18 cellular contexts compared by ENCODE assay signal in the genomic region with DNA sequence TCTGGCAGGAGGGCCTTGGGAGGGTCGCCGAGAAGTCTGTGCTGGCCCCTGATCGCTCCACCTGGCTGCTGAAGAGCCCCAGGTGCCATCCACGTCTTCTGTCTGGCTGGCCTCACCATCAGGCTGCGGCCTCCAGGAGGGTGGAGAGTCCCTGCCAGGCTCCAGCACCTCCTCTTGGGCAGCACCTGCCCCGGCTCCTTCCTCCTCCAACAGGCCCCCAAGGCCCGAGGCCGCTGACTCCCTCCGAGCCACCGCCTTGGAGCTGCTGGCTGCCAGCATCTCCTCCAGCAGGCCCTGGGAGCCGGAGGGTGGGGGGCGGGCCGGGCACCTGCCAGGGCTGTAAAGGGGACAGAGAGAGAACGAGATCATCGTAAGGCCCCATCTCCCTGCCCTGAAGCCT. TPM values are rescaled to one million over a fixed set of nuclear protein-coding genes. Genes with fewer than 3 reads are reported as not detected.
DNase-seq lines count a peak whose midpoint lies in the region; FAIRE-seq and TF ChIP-seq lines count a peak whose summit lies in the region.
"Had no signal": no experiment of that assay in that cellular context is flagged by ENCODE, and none has a peak within 500 bp of the region (broad histone marks: within the 10 kb centered on the region; RNA-seq: fewer than 3 reads in every experiment).

No MANE protein-coding gene starts in this region.

- H2BK5ac ChIP-seq in trophoblast cell (ENCODE audit: low read depth, low read length, poor library complexity) = no peak overlapping the region

- H3K4me3 ChIP-seq in H7 (ENCODE audit: insufficient read depth, low read depth, low read length) = no peak overlapping the region
- H3K4me3 ChIP-seq in trophoblast cell (ENCODE audit: low read depth, low read length) = no peak overlapping the region
- no peak overlapping the region for H3K4me3 ChIP-seq in small intestine (ENCODE audit: low read depth in 1 of 2, low read length in 2 of 2)
- H3K4me3 ChIP-seq: GM23248 had no signal

- in situ Hi-C loops in GM13976 (cut with MboI; ENCODE audit: low sequenced_read_pairs, unreplicated experiment) = no loop called here

- no peaks in the 10 kb centered on the region for H3K9me3 ChIP-seq in trophoblast cell (ENCODE audit: insufficient read depth, low read depth, low read length)
- H3K9me3 ChIP-seq in small intestine (ENCODE audit: control insufficient read depth, low read depth) = no peaks in the 10 kb centered on the region

- no peak overlapping the region for H2BK120ac ChIP-seq in trophoblast cell (ENCODE audit: insufficient read depth, low read length, poor library complexity)

- H3K9ac ChIP-seq in trophoblast cell (ENCODE audit: low read length) = no peak overlapping the region
- H3K9ac ChIP-seq: GM23248 had no signal

- no peak overlapping the region for H3K4ac ChIP-seq in trophoblast cell (ENCODE audit: low read depth, low read length)

- no peak overlapping the region for H3K23ac ChIP-seq in trophoblast cell (ENCODE audit: low read length)

- H3K4me2 ChIP-seq in trophoblast cell (ENCODE audit: low read length) = no peak overlapping the region

- no peak overlapping the region for H2AFZ ChIP-seq in trophoblast cell (ENCODE audit: insufficient read depth, low read length, poor library complexity)
- H2AFZ ChIP-seq: GM23248 had no signal

- no peaks in the 10 kb centered on the region for H3K27me3 ChIP-seq in H7 (ENCODE audit: control insufficient read depth, insufficient read depth, low read length)
- no peaks in the 10 kb centered on the region for H3K27me3 ChIP-seq in trophoblast cell (ENCODE audit: insufficient read depth, low read length)
- H3K27me3 ChIP-seq in small intestine (ENCODE audit: control insufficient read depth in 2 of 2, insufficient read depth in 2 of 2, low read length in 2 of 2) = no peaks in the 10 kb centered on the region

- H2BK12ac ChIP-seq in trophoblast cell (ENCODE audit: low read length) = peak overlapping the region; percentile 12

- H3K79me2 ChIP-seq in trophoblast cell (ENCODE audit: control insufficient read depth, insufficient read depth, low read length, poor library complexity) = peaks cover 7% of the 10 kb centered on the region

- no peak overlapping the region for H4K91ac ChIP-seq in trophoblast cell (ENCODE audit: low read depth, low read length)

- no peak for FAIRE-seq in small intestine (lab: Jason Lieb, UNC)
- FAIRE-seq: D721Med, GM18507, H54 had no signal

- H3K4me1 ChIP-seq in trophoblast cell (ENCODE audit: control insufficient read depth in 1 of 2, insufficient read depth in 2 of 2, low read length in 2 of 2) (peaks cover 14 to 29% of the 10 kb centered on the region in 2 experiments), small intestine (ENCODE audit: control insufficient read depth in 2 of 2, insufficient read depth in 1 of 2, low read depth in 1 of 2, low read length in 1 of 2) (no peaks in the 10 kb centered on the region)

- no peaks in the 10 kb centered on the region for H3K79me1 ChIP-seq in trophoblast cell (ENCODE audit: low read length)

- H4K8ac ChIP-seq in trophoblast cell (ENCODE audit: low read depth, low read length) = no peak overlapping the region

- no peak for TF ChIP-seq CTCF in GM13976 (IDR thresholded peaks at IDR 0.05; ENCODE audit: borderline replicate concordance, control extremely low read depth, extremely low read depth, insufficient read depth, missing control alignments)

- no peak overlapping the region for H3K18ac ChIP-seq in trophoblast cell (ENCODE audit: low read length)

- H3K27ac ChIP-seq in epithelial cell of prostate (peak overlapping the region; percentile 85), trophoblast cell (ENCODE audit: low read depth, low read length) (no peak overlapping the region), small intestine (ENCODE audit: low read depth in 1 of 2, low read length in 1 of 2) (no peak overlapping the region)
- H3K27ac ChIP-seq: GM23248 had no signal

- peaks cover 39% of the 10 kb centered on the region for H3K36me3 ChIP-seq in H7 (replicated peaks; ENCODE audit: control insufficient read depth, insufficient read depth, low read length)
- peaks cover 77 to 81% of the 10 kb centered on the region in 2 experiments for H3K36me3 ChIP-seq in trophoblast cell (ENCODE audit: control insufficient read depth in 1 of 2, insufficient read depth in 2 of 2, low read length in 2 of 2)
- peaks cover 24 to 28% of the 10 kb centered on the region in 2 donors for H3K36me3 ChIP-seq in small intestine (ENCODE audit: control insufficient read depth in 2 of 2, insufficient read depth in 2 of 2, low read length in 2 of 2)

- H2AK5ac ChIP-seq in trophoblast cell (ENCODE audit: low read length) = no peak overlapping the region

- no peak overlapping the region for H3K14ac ChIP-seq in trophoblast cell (ENCODE audit: low read length)

- H4K12ac ChIP-seq in trophoblast cell (ENCODE audit: low read depth, low read length) = no peak overlapping the region

- no CpG with 5 or more reads among the region's 15 CpGs for WGBS in trophoblast cell (ENCODE audit: extremely low coverage, insufficient coverage, insufficient read length)
- 86 to 95% (median 95%) methylated on average over 10 to 15 of the region's 15 CpGs for WGBS in small intestine, 3 donors

- peak; percentile 15 for DNase-seq in GM13976 (ENCODE audit: low spot score)
- peak; percentile 28 for DNase-seq in H7
- DNase-seq in epithelial cell of prostate (ENCODE audit: low read depth, low spot score) = no peak
- DNase-seq in trophoblast cell = no peak
- DNase-seq in GM19240 (ENCODE audit: insufficient read length, low spot score) = no peak
- DNase-seq in small intestine = no peak
- DNase-seq in DMS79 (lab: John Stamatoyannopoulos, UW) = no peak
- DNase-seq: CD8-positive, alpha-beta T cell; COR-L47; GF-D8; GM23248 had no signal

RNA-seq across cellular contexts. Expression of a gene that starts 22.3 kb away (rescaled TPM):
- 38.3 and 48.5 TPM in 2 replicates for total RNA-seq in H7 (2014; rRNA removed; shearing (Covaris generic))
- 264 and 289 TPM in 2 replicates for polyA plus RNA-seq in trophoblast cell (2013)
- polyA plus RNA-seq in small intestine = 100 to 1,000 TPM in 1 of 3 donors, 10 to 100 TPM in 2; 72.1 to 178 (median 98.4) TPM

RNA-seq across cellular contexts. Expression of a gene that starts 33.2 kb away (rescaled TPM):
- 158 and 173 TPM in 2 replicates for total RNA-seq in H7 (2014; rRNA removed; shearing (Covaris generic))
- polyA plus RNA-seq in trophoblast cell (2013) = 113 and 120 TPM in 2 replicates
- 10 to 100 TPM; 32.4 to 92.0 (median 35.4) TPM for polyA plus RNA-seq in small intestine

RNA-seq across cellular contexts. Expression of a gene that starts 35.7 kb away (rescaled TPM):
- total RNA-seq in H7 (2014; rRNA removed; shearing (Covaris generic)) = not detected in 2 replicates
- 0.07 and 0.11 TPM in 2 replicates for polyA plus RNA-seq in trophoblast cell (2013)
- polyA plus RNA-seq in small intestine = under 1 TPM in 1 of 3 donors, not detected in 2; 0.46 TPM
- total RNA-seq: A673; CD8-positive, alpha-beta T cell; GM23248; HT1080 had no signal
- polyA plus RNA-seq: BJ, CD14-positive monocyte had no signal

Comparison
In these comparisons a context has a peak if more than half of its experiments do, and no peak if none do; other contexts are left out.
1. DNase-seq: peak in GM13976 (single experiment) and H7 (single experiment); none in epithelial cell of prostate (single experiment), trophoblast cell (0 of 2), GM19240 (single experiment), small intestine (single experiment) and DMS79 (single experiment).